Comparison of ENCODE assay signal across 8 cellular contexts in genomic region chr3:48635222-48636021, GRCh38. TPM values are rescaled to one million over a fixed set of nuclear protein-coding genes. Genes with fewer than 3 reads are reported as not detected.
A peak's percentile ranks its signal among the peaks of the same experiment; 100 is the strongest.
DNase-seq lines count a peak whose midpoint lies in the region; FAIRE-seq and TF ChIP-seq lines count a peak whose summit lies in the region.

TSS of gene SLC26A6 (minus strand) at chr3:48635461. CDS start at chr3:48635393, 68 bp downstream.

- no peaks in the 10 kb centered on the region for H3K9me3 ChIP-seq in neutrophil

- H3K27me3 ChIP-seq in neutrophil = no peaks in the 10 kb centered on the region

- DNase-seq in GM04504 (ENCODE audit: low read depth) = peak; percentile 91
- peak; percentile 72 for DNase-seq in HFF-Myc (ENCODE audit: extremely low read depth, low read depth)
- peak; percentile 93 for DNase-seq in MV-4-11 (lab: John Stamatoyannopoulos, UW)
- peak; percentile 96 for DNase-seq in SK-MEL-5 (ENCODE audit: low read depth, low spot score)
- DNase-seq in activated naive CD4-positive, alpha-beta T cell treated with Interleukin-2 at 50 U/mL for 16 hours = peak; percentile 95
- peak; percentile 100 for DNase-seq in frontal cortex (ENCODE audit: low spot score in 2 of 2)
- DNase-seq in substantia nigra (lab: John Stamatoyannopoulos, UW) = peak; percentile 73 to 99 (median 95)

- H3K27ac ChIP-seq in neutrophil (peak within 1 kb of the TSS; percentile 67), substantia nigra (ENCODE audit: low read depth, low read length, poor library complexity, severe bottlenecking) (peak within 1 kb of the TSS; percentile 82)

- TF ChIP-seq CTCF in HFF-Myc (IDR thresholded peaks at IDR 0.05; ENCODE audit: low read depth, low read length, missing control alignments) (peak; percentile 63), neutrophil (IDR thresholded peaks at IDR 0.05) (peak; percentile 62)

- H3K4me3 ChIP-seq in HFF-Myc (replicated peaks; ENCODE audit: low read depth, low read length) (peak within 1 kb of the TSS; percentile 91), neutrophil (ENCODE audit: low read depth in 1 of 2, low read length in 1 of 2) (peak within 1 kb of the TSS; percentile 87 to 89)

- in situ Hi-C loops in SK-MEL-5 (cut with HindIII; ENCODE audit: low pct_unique_long_range_greater_than_20kb, low sequenced_read_pairs) = no loop called here

- peaks cover 32% of the 10 kb centered on the region for H3K36me3 ChIP-seq in neutrophil

- peaks cover 33 to 36% of the 10 kb centered on the region in 2 experiments for H3K4me1 ChIP-seq in neutrophil (ENCODE audit: control insufficient read depth in 1 of 2, insufficient read depth in 1 of 2, low read depth in 1 of 2, low read length in 1 of 2)

- no peak for FAIRE-seq in frontal cortex (lab: Jason Lieb, UNC)

RNA-seq across cellular contexts. Expression of gene SLC26A6, which starts in this region (rescaled TPM):
- total RNA-seq in SK-MEL-5 (2014; rRNA removed; shearing (Covaris generic)) = 26.3 and 27.1 TPM in 2 replicates
- 17.1 and 20.6 TPM in 2 replicates for polyA plus RNA-seq in SK-MEL-5 (2015; cell fraction: cytosol; rRNA removed)
- 394 and 458 TPM in 2 replicates for polyA plus RNA-seq in SK-MEL-5 (2015; cell fraction: nucleus; rRNA removed)
- 4.1 TPM for total RNA-seq in frontal cortex

Comparison
In these comparisons a context has a peak if more than half of its experiments do, and no peak if none do; other contexts are left out.
1. Peak in every context shown above with its lines: DNase-seq, H3K4me3 ChIP-seq and H3K27ac ChIP-seq.